In genomic region chr20:16729565-16730460, GRCh38 we compare ENCODE assay signal across 1 cellular context.
TF ChIP-seq lines count a peak whose summit lies in the region.

Gene SNRPB2, plus strand, starts transcription at chr20:16730026. Its CDS starts 1,677 bp downstream, at chr20:16731703.

TF ChIP-seq in HepG2, 621 proteins besides CTCF, POLR2A, EP300 and RAD21 (continued from another document and continues in another):
- TF ChIP-seq, protein P1, sequence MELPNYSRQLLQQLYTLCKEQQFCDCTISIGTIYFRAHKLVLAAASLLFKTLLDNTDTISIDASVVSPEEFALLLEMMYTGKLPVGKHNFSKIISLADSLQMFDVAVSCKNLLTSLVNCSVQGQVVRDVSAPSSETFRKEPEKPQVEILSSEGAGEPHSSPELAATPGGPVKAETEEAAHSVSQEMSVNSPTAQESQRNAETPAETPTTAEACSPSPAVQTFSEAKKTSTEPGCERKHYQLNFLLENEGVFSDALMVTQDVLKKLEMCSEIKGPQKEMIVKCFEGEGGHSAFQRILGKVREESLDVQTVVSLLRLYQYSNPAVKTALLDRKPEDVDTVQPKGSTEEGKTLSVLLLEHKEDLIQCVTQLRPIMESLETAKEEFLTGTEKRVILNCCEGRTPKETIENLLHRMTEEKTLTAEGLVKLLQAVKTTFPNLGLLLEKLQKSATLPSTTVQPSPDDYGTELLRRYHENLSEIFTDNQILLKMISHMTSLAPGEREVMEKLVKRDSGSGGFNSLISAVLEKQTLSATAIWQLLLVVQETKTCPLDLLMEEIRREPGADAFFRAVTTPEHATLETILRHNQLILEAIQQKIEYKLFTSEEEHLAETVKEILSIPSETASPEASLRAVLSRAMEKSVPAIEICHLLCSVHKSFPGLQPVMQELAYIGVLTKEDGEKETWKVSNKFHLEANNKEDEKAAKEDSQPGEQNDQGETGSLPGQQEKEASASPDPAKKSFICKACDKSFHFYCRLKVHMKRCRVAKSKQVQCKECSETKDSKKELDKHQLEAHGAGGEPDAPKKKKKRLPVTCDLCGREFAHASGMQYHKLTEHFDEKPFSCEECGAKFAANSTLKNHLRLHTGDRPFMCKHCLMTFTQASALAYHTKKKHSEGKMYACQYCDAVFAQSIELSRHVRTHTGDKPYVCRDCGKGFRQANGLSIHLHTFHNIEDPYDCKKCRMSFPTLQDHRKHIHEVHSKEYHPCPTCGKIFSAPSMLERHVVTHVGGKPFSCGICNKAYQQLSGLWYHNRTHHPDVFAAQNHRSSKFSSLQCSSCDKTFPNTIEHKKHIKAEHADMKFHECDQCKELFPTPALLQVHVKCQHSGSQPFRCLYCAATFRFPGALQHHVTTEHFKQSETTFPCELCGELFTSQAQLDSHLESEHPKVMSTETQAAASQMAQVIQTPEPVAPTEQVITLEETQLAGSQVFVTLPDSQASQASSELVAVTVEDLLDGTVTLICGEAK (IDR thresholded peaks at IDR 0.05) = peak; percentile 91
- TF ChIP-seq, protein P1 (CRISPR knock-in tag; IDR thresholded peaks at IDR 0.05) = peak; percentile 94
- TF ChIP-seq, protein P2, sequence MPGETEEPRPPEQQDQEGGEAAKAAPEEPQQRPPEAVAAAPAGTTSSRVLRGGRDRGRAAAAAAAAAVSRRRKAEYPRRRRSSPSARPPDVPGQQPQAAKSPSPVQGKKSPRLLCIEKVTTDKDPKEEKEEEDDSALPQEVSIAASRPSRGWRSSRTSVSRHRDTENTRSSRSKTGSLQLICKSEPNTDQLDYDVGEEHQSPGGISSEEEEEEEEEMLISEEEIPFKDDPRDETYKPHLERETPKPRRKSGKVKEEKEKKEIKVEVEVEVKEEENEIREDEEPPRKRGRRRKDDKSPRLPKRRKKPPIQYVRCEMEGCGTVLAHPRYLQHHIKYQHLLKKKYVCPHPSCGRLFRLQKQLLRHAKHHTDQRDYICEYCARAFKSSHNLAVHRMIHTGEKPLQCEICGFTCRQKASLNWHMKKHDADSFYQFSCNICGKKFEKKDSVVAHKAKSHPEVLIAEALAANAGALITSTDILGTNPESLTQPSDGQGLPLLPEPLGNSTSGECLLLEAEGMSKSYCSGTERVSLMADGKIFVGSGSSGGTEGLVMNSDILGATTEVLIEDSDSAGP (CRISPR knock-in tag; IDR thresholded peaks at IDR 0.05; ENCODE audit: borderline replicate concordance) = peak; percentile 96
- peak; percentile 72; the same call in 1 of the 2 replicates for TF ChIP-seq TOPORS (CRISPR knock-in tag; IDR thresholded peaks at IDR 0.05)
- TF ChIP-seq ZNF629 (CRISPR knock-in tag; conservative IDR thresholded peaks at IDR 0.05) = no peak; the same call in none of the 2 replicates
- TF ChIP-seq, protein P3, sequence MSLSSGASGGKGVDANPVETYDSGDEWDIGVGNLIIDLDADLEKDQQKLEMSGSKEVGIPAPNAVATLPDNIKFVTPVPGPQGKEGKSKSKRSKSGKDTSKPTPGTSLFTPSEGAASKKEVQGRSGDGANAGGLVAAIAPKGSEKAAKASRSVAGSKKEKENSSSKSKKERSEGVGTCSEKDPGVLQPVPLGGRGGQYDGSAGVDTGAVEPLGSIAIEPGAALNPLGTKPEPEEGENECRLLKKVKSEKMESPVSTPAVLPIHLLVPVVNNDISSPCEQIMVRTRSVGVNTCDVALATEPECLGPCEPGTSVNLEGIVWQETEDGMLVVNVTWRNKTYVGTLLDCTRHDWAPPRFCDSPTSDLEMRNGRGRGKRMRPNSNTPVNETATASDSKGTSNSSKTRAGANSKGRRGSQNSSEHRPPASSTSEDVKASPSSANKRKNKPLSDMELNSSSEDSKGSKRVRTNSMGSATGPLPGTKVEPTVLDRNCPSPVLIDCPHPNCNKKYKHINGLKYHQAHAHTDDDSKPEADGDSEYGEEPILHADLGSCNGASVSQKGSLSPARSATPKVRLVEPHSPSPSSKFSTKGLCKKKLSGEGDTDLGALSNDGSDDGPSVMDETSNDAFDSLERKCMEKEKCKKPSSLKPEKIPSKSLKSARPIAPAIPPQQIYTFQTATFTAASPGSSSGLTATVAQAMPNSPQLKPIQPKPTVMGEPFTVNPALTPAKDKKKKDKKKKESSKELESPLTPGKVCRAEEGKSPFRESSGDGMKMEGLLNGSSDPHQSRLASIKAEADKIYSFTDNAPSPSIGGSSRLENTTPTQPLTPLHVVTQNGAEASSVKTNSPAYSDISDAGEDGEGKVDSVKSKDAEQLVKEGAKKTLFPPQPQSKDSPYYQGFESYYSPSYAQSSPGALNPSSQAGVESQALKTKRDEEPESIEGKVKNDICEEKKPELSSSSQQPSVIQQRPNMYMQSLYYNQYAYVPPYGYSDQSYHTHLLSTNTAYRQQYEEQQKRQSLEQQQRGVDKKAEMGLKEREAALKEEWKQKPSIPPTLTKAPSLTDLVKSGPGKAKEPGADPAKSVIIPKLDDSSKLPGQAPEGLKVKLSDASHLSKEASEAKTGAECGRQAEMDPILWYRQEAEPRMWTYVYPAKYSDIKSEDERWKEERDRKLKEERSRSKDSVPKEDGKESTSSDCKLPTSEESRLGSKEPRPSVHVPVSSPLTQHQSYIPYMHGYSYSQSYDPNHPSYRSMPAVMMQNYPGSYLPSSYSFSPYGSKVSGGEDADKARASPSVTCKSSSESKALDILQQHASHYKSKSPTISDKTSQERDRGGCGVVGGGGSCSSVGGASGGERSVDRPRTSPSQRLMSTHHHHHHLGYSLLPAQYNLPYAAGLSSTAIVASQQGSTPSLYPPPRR (CRISPR knock-in tag; IDR thresholded peaks at IDR 0.05; ENCODE audit: borderline replicate concordance) = peak; percentile 72; the same call in 1 of the 2 replicates
- peak; percentile 87 for TF ChIP-seq ZNF274 (CRISPR knock-in tag; IDR thresholded peaks at IDR 0.05)
- peak; percentile 91; the same call in 1 of the 2 replicates for TF ChIP-seq ZNF251 (CRISPR knock-in tag; IDR thresholded peaks at IDR 0.05)
- TF ChIP-seq ATF4 (CRISPR knock-in tag; IDR thresholded peaks at IDR 0.05) = peak in 1 of 2 experiments; percentile 89; a peak in 3 of 4 replicates
- peak; percentile 76 for TF ChIP-seq MED1 (CRISPR knock-in tag; IDR thresholded peaks at IDR 0.05)
- no peak for TF ChIP-seq THYN1 (CRISPR knock-in tag; IDR thresholded peaks at IDR 0.05; ENCODE audit: borderline replicate concordance, low read depth)
- peak; percentile 96 for TF ChIP-seq GABPA (IDR thresholded peaks at IDR 0.05; ENCODE audit: low read depth, low read length)
- TF ChIP-seq GABPA (CRISPR knock-in tag; IDR thresholded peaks at IDR 0.05; ENCODE audit: low read depth) = peak; percentile 100
- peak; percentile 99 for TF ChIP-seq ZNF839 (CRISPR knock-in tag; IDR thresholded peaks at IDR 0.05; ENCODE audit: borderline replicate concordance)
- TF ChIP-seq THAP11 (CRISPR knock-in tag; IDR thresholded peaks at IDR 0.05) = peak; percentile 98
- TF ChIP-seq, protein P4, sequence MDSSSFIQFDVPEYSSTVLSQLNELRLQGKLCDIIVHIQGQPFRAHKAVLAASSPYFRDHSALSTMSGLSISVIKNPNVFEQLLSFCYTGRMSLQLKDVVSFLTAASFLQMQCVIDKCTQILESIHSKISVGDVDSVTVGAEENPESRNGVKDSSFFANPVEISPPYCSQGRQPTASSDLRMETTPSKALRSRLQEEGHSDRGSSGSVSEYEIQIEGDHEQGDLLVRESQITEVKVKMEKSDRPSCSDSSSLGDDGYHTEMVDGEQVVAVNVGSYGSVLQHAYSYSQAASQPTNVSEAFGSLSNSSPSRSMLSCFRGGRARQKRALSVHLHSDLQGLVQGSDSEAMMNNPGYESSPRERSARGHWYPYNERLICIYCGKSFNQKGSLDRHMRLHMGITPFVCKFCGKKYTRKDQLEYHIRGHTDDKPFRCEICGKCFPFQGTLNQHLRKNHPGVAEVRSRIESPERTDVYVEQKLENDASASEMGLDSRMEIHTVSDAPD (CRISPR knock-in tag; IDR thresholded peaks at IDR 0.05) = peak; percentile 67; the same call in 1 of the 2 replicates
- TF ChIP-seq MTA1 (CRISPR knock-in tag; IDR thresholded peaks at IDR 0.05; ENCODE audit: borderline replicate concordance) = peak; percentile 93
- peak; percentile 96 for TF ChIP-seq ZHX2 (IDR thresholded peaks at IDR 0.05; ENCODE audit: low read depth)
- no peak; the same call in 1 of the 2 replicates for TF ChIP-seq ZHX2 (CRISPR knock-in tag; IDR thresholded peaks at IDR 0.05; ENCODE audit: borderline replicate concordance)
- peak; percentile 93 for TF ChIP-seq KDM3A (CRISPR knock-in tag; IDR thresholded peaks at IDR 0.05; ENCODE audit: low read depth)
- TF ChIP-seq, protein P5, sequence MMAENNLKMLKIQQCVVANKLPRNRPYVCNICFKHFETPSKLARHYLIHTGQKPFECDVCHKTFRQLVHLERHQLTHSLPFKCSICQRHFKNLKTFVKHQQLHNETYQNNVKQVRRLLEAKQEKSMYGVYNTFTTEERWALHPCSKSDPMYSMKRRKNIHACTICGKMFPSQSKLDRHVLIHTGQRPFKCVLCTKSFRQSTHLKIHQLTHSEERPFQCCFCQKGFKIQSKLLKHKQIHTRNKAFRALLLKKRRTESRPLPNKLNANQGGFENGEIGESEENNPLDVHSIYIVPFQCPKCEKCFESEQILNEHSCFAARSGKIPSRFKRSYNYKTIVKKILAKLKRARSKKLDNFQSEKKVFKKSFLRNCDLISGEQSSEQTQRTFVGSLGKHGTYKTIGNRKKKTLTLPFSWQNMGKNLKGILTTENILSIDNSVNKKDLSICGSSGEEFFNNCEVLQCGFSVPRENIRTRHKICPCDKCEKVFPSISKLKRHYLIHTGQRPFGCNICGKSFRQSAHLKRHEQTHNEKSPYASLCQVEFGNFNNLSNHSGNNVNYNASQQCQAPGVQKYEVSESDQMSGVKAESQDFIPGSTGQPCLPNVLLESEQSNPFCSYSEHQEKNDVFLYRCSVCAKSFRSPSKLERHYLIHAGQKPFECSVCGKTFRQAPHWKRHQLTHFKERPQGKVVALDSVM (CRISPR knock-in tag; IDR thresholded peaks at IDR 0.05) = peak; percentile 79
